Comparison of ENCODE assay signal across 18 cellular contexts in genomic region chr4:147791870-147792269, GRCh38. TPM values are rescaled to one million over a fixed set of nuclear protein-coding genes. Genes with fewer than 3 reads are reported as not detected.
A peak's percentile ranks its signal among the peaks of the same experiment; 100 is the strongest.
DNase-seq lines count a peak whose midpoint lies in the region; ATAC-seq, FAIRE-seq and TF ChIP-seq lines count a peak whose summit lies in the region.
"Had no signal": no experiment of that assay in that cellular context is flagged by ENCODE, and none has a peak within 500 bp of the region (broad histone marks: within the 10 kb centered on the region; RNA-seq: fewer than 3 reads in every experiment).

No MANE protein-coding gene starts in this region.

- 47 to 66% methylated on average over 8 of the region's 8 CpGs for WGBS in heart right ventricle, 2 donors
- 80% methylated on average over 8 of the region's 8 CpGs for WGBS in HepG2 (ENCODE audit: low lambda C conversion rate)

- no peak overlapping the region for H3K9ac ChIP-seq in HepG2 (ENCODE audit: insufficient read depth, low read depth, low read length)

- peaks cover 5 to 82% (median 60%) of the 10 kb centered on the region in 9 donors for H3K4me1 ChIP-seq in heart right ventricle
- H3K4me1 ChIP-seq in right atrium auricular region = peaks cover 0 to 50% of the 10 kb centered on the region in 2 donors
- H3K4me1 ChIP-seq in HepG2 (ENCODE audit: insufficient read depth, low read length) = peaks cover 21% of the 10 kb centered on the region
- H3K4me1 ChIP-seq: breast epithelium had no signal

- TF ChIP-seq EP300 in HepG2 (IDR thresholded peaks at IDR 0.05; ENCODE audit: low read depth in 2 of 2, low read length in 2 of 2) (no peak), HepG2 (CRISPR knock-in tag; IDR thresholded peaks at IDR 0.05; ENCODE audit: borderline replicate concordance) (no peak)

- no TSS peak for BruUV-seq in HepG2 (replicated peaks; lab: Mats Ljungman, UMichigan)

- H3K79me2 ChIP-seq in HepG2 (ENCODE audit: insufficient read depth, low read length) = no peaks in the 10 kb centered on the region

- TF ChIP-seq POLR2A in HepG2 (IDR thresholded peaks at IDR 0.05; ENCODE audit: insufficient read depth in 1 of 2, low read depth in 2 of 2, low read length in 2 of 2) = no peak

- H4K20me1 ChIP-seq in HepG2 (ENCODE audit: insufficient read depth, low read length) = no peaks in the 10 kb centered on the region

- H3K9me3 ChIP-seq in heart right ventricle = no peaks in the 10 kb centered on the region
- H3K9me3 ChIP-seq in right atrium auricular region = no peaks in the 10 kb centered on the region
- no peaks in the 10 kb centered on the region for H3K9me3 ChIP-seq in HepG2 (ENCODE audit: low read length)
- H3K9me3 ChIP-seq: BE2C, breast epithelium, suprapubic skin had no signal

- TF ChIP-seq CTCF in heart right ventricle (IDR thresholded peaks at IDR 0.05) = no peak
- TF ChIP-seq CTCF in right atrium auricular region (IDR thresholded peaks at IDR 0.05) = no peak
- no peak for TF ChIP-seq CTCF in endothelial cell (IDR thresholded peaks at IDR 0.05; ENCODE audit: unreplicated experiment)
- TF ChIP-seq CTCF in type B pancreatic cell (conservative IDR thresholded peaks at IDR 0.05) = no peak
- no peak for TF ChIP-seq CTCF in HepG2 (CRISPR knock-in tag; IDR thresholded peaks at IDR 0.05)
- TF ChIP-seq CTCF in dorsolateral prefrontal cortex (IDR thresholded peaks at IDR 0.05 in 54 of 56, conservative IDR thresholded peaks at IDR 0.05 in 2 of 56; ENCODE audit: low read depth in 1 of 56, partially characterized antibody in 56 of 56) = no peak

- H3K27ac ChIP-seq in heart right ventricle (peak overlapping the region in 8 of 10 donors; percentile 20 to 60 (median 41)), right atrium auricular region (peak overlapping the region in 1 of 2 donors; percentile 49), HepG2 (ENCODE audit: extremely low read length, insufficient read depth, low read length) (no peak overlapping the region), dorsolateral prefrontal cortex (peak overlapping the region in 1 of 59 donors; percentile 5)
- H3K27ac ChIP-seq: breast epithelium, suprapubic skin had no signal

- CTCF ChIA-PET in T-cell (lab: Charles Lee) = interaction anchor here (1.1 to 1.6 kb wide), 4 partner anchors 60 to 84 kb away, joined by 3 to 9 read pairs (median 4); partner anchors contain the start of gene ARHGAP10 (in 1 of the 2)
- CTCF ChIA-PET in HepG2 (lab: Yijun Ruan, JAX; ENCODE audit: low intra/inter-chr PET ratio, low total read pairs) = no interaction called here

- in situ Hi-C loops in HepG2 (cut with HindIII; ENCODE audit: extremely low pct_ligation_motif_present, low pct_unique_long_range_greater_than_20kb) = no loop called here

- ATAC-seq in heart right ventricle = peak in 4 of 8 donors; percentile 16 to 43 (median 26)
- no peak for ATAC-seq in T-cell (replicated peaks in 1 of 4)
- ATAC-seq in HepG2 = no peak
- ATAC-seq in HG02571 (IDR thresholded peaks at IDR 0.05; ENCODE audit: unreplicated experiment) = no peak

- no peak overlapping the region for H2AFZ ChIP-seq in HepG2 (ENCODE audit: low read length)

- H3K27me3 ChIP-seq in heart right ventricle = no peaks in the 10 kb centered on the region
- no peaks in the 10 kb centered on the region for H3K27me3 ChIP-seq in right atrium auricular region
- no peaks in the 10 kb centered on the region for H3K27me3 ChIP-seq in HepG2 (ENCODE audit: control insufficient read depth in 1 of 2, insufficient read depth in 2 of 2, low read length in 2 of 2)
- no peaks in the 10 kb centered on the region for H3K27me3 ChIP-seq in dorsolateral prefrontal cortex
- H3K27me3 ChIP-seq: BE2C, breast epithelium, suprapubic skin had no signal

- no peak for FAIRE-seq in HepG2 (lab: Jason Lieb, UNC)
- FAIRE-seq: endothelial cell of umbilical vein, H1 had no signal

- H3K36me3 Mint-ChIP-seq in T-cell = peaks cover 1% of the 10 kb centered on the region
- H3K36me3 Mint-ChIP-seq in endothelial cell (ENCODE audit: low read depth, unreplicated experiment) = no peaks in the 10 kb centered on the region
- peaks cover 2% of the 10 kb centered on the region for H3K36me3 Mint-ChIP-seq in type B pancreatic cell
- H3K36me3 Mint-ChIP-seq: IgD-negative memory B cell had no signal

- intact Hi-C loops in heart right ventricle (cut with DNase I) (no loop called here), HepG2 (cut with micrococcal nuclease; ENCODE audit: unreplicated experiment) (no loop called here), dorsolateral prefrontal cortex (cut with DNase I) (no loop called here)

- H3K4me3 Mint-ChIP-seq in T-cell (peak overlapping the region; percentile 81 to 90 (median 87)), endothelial cell (ENCODE audit: unreplicated experiment) (no peak overlapping the region), type B pancreatic cell (no peak overlapping the region)

- POLR2A ChIA-PET in T-cell (lab: Charles Lee) = interaction anchor here in 1 of 2 donors (0.5 kb wide), 1 partner anchor 169 kb away, joined by 6 read pairs; no protein-coding TSS in a partner anchor
- POLR2A ChIA-PET in HepG2 (lab: Yijun Ruan, JAX) = no interaction called here

- no peak for DNase-seq in heart right ventricle
- DNase-seq in right atrium auricular region (ENCODE audit: low spot score) = no peak
- no peak for DNase-seq in T-cell
- DNase-seq in endothelial cell (ENCODE audit: low spot score) = no peak
- DNase-seq in type B pancreatic cell (ENCODE audit: extremely low spot score, unreplicated experiment) = no peak
- no peak for DNase-seq in HepG2 (ENCODE audit: low spot score)
- no peak for DNase-seq in dorsolateral prefrontal cortex
- DNase-seq: activated effector memory CD4-positive, alpha-beta T cell treated with Interleukin-2 at 50 U/mL for 16 hours; BE2C; head of caudate nucleus; SW 1271 had no signal

- no peak for TF ChIP-seq RAD21 in HepG2 (CRISPR knock-in tag; IDR thresholded peaks at IDR 0.05)

- H3K27ac Mint-ChIP-seq in T-cell (peak overlapping the region; percentile 88 to 96), endothelial cell (ENCODE audit: unreplicated experiment) (peak overlapping the region; percentile 7), type B pancreatic cell (peak overlapping the region; percentile 44)
- H3K27ac Mint-ChIP-seq: IgD-negative memory B cell had no signal

- H3K4me1 Mint-ChIP-seq in T-cell (peaks cover 32 to 42% (median 38%) of the 10 kb centered on the region in 3 donors), endothelial cell (ENCODE audit: unreplicated experiment) (no peaks in the 10 kb centered on the region), type B pancreatic cell (ENCODE audit: unreplicated experiment) (peaks cover 42% of the 10 kb centered on the region)

- H3K9me3 Mint-ChIP-seq in T-cell = no peaks in the 10 kb centered on the region
- no peaks in the 10 kb centered on the region for H3K9me3 Mint-ChIP-seq in endothelial cell (ENCODE audit: unreplicated experiment)
- no peaks in the 10 kb centered on the region for H3K9me3 Mint-ChIP-seq in type B pancreatic cell
- H3K9me3 Mint-ChIP-seq: IgD-negative memory B cell had no signal

- H3K36me3 ChIP-seq in heart right ventricle (no peaks in the 10 kb centered on the region), right atrium auricular region (no peaks in the 10 kb centered on the region), HepG2 (replicated peaks in 1 of 2; ENCODE audit: control insufficient read depth in 1 of 2, insufficient read depth in 2 of 2, low read length in 2 of 2) (no peaks in the 10 kb centered on the region)
- H3K36me3 ChIP-seq: BE2C, breast epithelium, suprapubic skin had no signal

- H3K27me3 Mint-ChIP-seq in T-cell = no peaks in the 10 kb centered on the region
- H3K27me3 Mint-ChIP-seq in endothelial cell (ENCODE audit: unreplicated experiment) = no peaks in the 10 kb centered on the region
- H3K27me3 Mint-ChIP-seq in type B pancreatic cell = no peaks in the 10 kb centered on the region
- H3K27me3 Mint-ChIP-seq: IgD-negative memory B cell, progenitor cell of endocrine pancreas had no signal

- no peak overlapping the region for H3K4me3 ChIP-seq in heart right ventricle
- no peak overlapping the region for H3K4me3 ChIP-seq in right atrium auricular region
- H3K4me3 ChIP-seq in HepG2 (replicated peaks in 1 of 3; ENCODE audit: insufficient read depth in 1 of 3, low read depth in 2 of 3, low read length in 3 of 3) = no peak overlapping the region
- no peak overlapping the region for H3K4me3 ChIP-seq in dorsolateral prefrontal cortex
- H3K4me3 ChIP-seq: breast epithelium, suprapubic skin had no signal

- H3K4me2 ChIP-seq in HepG2 (ENCODE audit: low read depth, low read length) = no peak overlapping the region

RNA-seq across cellular contexts. Expression of gene ARHGAP10, which starts 60.0 kb away (rescaled TPM):
- total RNA-seq in heart right ventricle (10 to 100 TPM; 33.9 to 71.1 (median 60.7) TPM), right atrium auricular region (10 to 100 TPM; 36.1 to 43.5 TPM), T-cell (1 to 10 TPM; 6.2 to 7.7 (median 6.8) TPM), endothelial cell (ENCODE audit: unreplicated experiment) (4.6 TPM), type B pancreatic cell (ENCODE audit: low replicate concordance) (25.2 and 25.5 TPM in 2 replicates), HepG2 (2016; rRNA removed; fragmentation: Illumina TruSeq; extraction: Trizol) (1.6 TPM in 2 replicates), dorsolateral prefrontal cortex (10 to 100 TPM in 108 of 120 experiments, 1 to 10 TPM in 12; 6.8 to 26.3 (median 12.9) TPM)
- polyA plus RNA-seq in heart right ventricle (10 to 100 TPM; 39.0 to 63.0 TPM), HepG2 (2011; rRNA removed) (0.39 and 0.45 TPM in 2 replicates)
- total RNA-seq in HepG2 (2016; cell fraction: cytosol; rRNA removed; fragmentation: Illumina TruSeq; extraction: Trizol; ENCODE audit: low read depth) = 2.0 and 2.5 TPM in 2 replicates
- total RNA-seq in HepG2 (2016; cell fraction: insoluble cytoplasmic fraction; rRNA removed; fragmentation: Illumina TruSeq; extraction: Trizol) = 1.8 and 1.9 TPM in 2 replicates
- 1.4 TPM in 2 replicates for total RNA-seq in HepG2 (2016; cell fraction: membrane; rRNA removed; fragmentation: Illumina TruSeq; extraction: Trizol)
- 3.0 and 3.3 TPM in 2 replicates for total RNA-seq in HepG2 (2016; cell fraction: nucleus; rRNA removed; fragmentation: Illumina TruSeq; extraction: Trizol)
- 0.25 and 0.41 TPM in 2 replicates for polyA plus RNA-seq in HepG2 (2011; cell fraction: cytosol; rRNA removed)
- polyA plus RNA-seq in HepG2 (2011; cell fraction: nucleus; rRNA removed) = 0.45 and 0.52 TPM in 2 replicates
- 0.28 and 0.37 TPM in 2 replicates for polyA plus RNA-seq in HepG2 (2012)
- polyA plus RNA-seq in HepG2 (2016; cell fraction: cytosol; fragmentation: Illumina TruSeq; extraction: Trizol; ENCODE audit: low read depth) = 0.10 and 0.16 TPM in 2 replicates
- 1.3 and 1.4 TPM in 2 replicates for polyA plus RNA-seq in HepG2 (2016; cell fraction: insoluble cytoplasmic fraction; fragmentation: Illumina TruSeq; extraction: Trizol; ENCODE audit: low read depth)
- 0.26 and 0.31 TPM in 2 replicates for polyA plus RNA-seq in HepG2 (2016; cell fraction: membrane; fragmentation: Illumina TruSeq; extraction: Trizol; ENCODE audit: low read depth)
- 1.0 and 1.2 TPM in 2 replicates for polyA plus RNA-seq in HepG2 (2016; cell fraction: nucleus; fragmentation: Illumina TruSeq; extraction: Trizol; ENCODE audit: insufficient read depth, low read depth)
- 0.66 and 10.5 TPM in 2 replicates for polyA minus RNA-seq in HepG2 (2011; rRNA and poly(A)+ RNA removed; ENCODE audit: low replicate concordance)
- 0.53 and 0.59 TPM in 2 replicates for polyA minus RNA-seq in HepG2 (2011; cell fraction: cytosol; rRNA and poly(A)+ RNA removed)
- polyA minus RNA-seq in HepG2 (2011; cell fraction: nucleus; rRNA and poly(A)+ RNA removed) = 1.7 and 3.1 TPM in 2 replicates

Comparison
In these comparisons a context has a peak if more than half of its experiments do, and no peak if none do; other contexts are left out.
1. H3K27ac Mint-ChIP-seq: peak in every context shown above with its lines; median percentile 92 in T-cell; 44 in type B pancreatic cell; 7 in endothelial cell.
2. H3K4me3 Mint-ChIP-seq: peak in T-cell (3 of 3); none in endothelial cell (single experiment) and type B pancreatic cell (single experiment).